ENCODE assay signal across 1 cellular context in the genomic region with DNA sequence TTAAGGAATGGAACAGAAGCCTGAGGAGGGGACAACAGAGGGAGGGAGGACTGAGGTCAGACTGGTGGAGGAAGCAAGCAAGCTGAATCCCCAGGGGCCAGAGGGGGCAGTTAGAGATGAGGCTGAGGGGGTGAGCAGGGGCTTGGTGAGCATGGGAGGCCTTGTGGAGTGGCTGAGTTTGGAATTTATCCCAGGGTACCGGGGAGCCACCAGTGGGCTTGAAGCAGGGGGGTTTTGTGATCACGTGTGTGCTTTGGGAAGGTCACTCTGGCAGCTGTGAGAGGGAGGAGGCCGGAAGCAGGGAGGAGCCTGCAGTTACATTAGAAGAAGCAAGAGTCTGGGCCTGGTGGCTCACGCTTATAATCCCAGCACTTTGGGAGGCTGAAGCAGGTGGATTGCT.
TF ChIP-seq lines count a peak whose summit lies in the region.

No MANE protein-coding gene starts in this region.

TF ChIP-seq in GM23338, 12 proteins besides CTCF, POLR2A, EP300 and RAD21 (continued from another document):
- TF ChIP-seq, protein P1, sequence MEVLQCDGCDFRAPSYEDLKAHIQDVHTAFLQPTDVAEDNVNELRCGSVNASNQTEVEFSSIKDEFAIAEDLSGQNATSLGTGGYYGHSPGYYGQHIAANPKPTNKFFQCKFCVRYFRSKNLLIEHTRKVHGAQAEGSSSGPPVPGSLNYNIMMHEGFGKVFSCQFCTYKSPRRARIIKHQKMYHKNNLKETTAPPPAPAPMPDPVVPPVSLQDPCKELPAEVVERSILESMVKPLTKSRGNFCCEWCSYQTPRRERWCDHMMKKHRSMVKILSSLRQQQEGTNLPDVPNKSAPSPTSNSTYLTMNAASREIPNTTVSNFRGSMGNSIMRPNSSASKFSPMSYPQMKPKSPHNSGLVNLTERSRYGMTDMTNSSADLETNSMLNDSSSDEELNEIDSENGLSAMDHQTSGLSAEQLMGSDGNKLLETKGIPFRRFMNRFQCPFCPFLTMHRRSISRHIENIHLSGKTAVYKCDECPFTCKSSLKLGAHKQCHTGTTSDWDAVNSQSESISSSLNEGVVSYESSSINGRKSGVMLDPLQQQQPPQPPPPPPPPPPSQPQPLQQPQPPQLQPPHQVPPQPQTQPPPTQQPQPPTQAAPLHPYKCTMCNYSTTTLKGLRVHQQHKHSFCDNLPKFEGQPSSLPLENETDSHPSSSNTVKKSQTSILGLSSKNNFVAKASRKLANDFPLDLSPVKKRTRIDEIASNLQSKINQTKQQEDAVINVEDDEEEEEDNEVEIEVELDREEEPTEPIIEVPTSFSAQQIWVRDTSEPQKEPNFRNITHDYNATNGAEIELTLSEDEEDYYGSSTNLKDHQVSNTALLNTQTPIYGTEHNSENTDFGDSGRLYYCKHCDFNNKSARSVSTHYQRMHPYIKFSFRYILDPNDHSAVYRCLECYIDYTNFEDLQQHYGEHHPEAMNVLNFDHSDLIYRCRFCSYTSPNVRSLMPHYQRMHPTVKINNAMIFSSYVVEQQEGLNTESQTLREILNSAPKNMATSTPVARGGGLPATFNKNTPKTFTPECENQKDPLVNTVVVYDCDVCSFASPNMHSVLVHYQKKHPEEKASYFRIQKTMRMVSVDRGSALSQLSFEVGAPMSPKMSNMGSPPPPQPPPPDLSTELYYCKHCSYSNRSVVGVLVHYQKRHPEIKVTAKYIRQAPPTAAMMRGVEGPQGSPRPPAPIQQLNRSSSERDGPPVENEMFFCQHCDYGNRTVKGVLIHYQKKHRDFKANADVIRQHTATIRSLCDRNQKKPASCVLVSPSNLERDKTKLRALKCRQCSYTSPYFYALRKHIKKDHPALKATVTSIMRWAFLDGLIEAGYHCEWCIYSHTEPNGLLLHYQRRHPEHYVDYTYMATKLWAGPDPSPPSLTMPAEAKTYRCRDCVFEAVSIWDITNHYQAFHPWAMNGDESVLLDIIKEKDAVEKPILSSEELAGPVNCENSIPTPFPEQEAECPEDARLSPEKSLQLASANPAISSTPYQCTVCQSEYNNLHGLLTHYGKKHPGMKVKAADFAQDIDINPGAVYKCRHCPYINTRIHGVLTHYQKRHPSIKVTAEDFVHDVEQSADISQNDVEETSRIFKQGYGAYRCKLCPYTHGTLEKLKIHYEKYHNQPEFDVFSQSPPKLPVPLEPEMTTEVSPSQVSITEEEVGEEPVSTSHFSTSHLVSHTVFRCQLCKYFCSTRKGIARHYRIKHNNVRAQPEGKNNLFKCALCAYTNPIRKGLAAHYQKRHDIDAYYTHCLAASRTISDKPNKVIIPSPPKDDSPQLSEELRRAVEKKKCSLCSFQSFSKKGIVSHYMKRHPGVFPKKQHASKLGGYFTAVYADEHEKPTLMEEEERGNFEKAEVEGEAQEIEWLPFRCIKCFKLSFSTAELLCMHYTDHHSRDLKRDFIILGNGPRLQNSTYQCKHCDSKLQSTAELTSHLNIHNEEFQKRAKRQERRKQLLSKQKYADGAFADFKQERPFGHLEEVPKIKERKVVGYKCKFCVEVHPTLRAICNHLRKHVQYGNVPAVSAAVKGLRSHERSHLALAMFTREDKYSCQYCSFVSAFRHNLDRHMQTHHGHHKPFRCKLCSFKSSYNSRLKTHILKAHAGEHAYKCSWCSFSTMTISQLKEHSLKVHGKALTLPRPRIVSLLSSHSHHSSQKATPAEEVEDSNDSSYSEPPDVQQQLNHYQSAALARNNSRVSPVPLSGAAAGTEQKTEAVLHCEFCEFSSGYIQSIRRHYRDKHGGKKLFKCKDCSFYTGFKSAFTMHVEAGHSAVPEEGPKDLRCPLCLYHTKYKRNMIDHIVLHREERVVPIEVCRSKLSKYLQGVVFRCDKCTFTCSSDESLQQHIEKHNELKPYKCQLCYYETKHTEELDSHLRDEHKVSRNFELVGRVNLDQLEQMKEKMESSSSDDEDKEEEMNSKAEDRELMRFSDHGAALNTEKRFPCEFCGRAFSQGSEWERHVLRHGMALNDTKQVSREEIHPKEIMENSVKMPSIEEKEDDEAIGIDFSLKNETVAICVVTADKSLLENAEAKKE (CRISPR knock-in tag; IDR thresholded peaks at IDR 0.05) = no peak
- TF ChIP-seq POLR2AphosphoS5 (IDR thresholded peaks at IDR 0.05; ENCODE audit: low read depth) (no peak), EZH2 (IDR thresholded peaks at IDR 0.05; ENCODE audit: low read depth, unreplicated experiment) (no peak), ZNF114 (CRISPR knock-in tag; IDR thresholded peaks at IDR 0.05) (no peak)
- TF ChIP-seq, protein P2, sequence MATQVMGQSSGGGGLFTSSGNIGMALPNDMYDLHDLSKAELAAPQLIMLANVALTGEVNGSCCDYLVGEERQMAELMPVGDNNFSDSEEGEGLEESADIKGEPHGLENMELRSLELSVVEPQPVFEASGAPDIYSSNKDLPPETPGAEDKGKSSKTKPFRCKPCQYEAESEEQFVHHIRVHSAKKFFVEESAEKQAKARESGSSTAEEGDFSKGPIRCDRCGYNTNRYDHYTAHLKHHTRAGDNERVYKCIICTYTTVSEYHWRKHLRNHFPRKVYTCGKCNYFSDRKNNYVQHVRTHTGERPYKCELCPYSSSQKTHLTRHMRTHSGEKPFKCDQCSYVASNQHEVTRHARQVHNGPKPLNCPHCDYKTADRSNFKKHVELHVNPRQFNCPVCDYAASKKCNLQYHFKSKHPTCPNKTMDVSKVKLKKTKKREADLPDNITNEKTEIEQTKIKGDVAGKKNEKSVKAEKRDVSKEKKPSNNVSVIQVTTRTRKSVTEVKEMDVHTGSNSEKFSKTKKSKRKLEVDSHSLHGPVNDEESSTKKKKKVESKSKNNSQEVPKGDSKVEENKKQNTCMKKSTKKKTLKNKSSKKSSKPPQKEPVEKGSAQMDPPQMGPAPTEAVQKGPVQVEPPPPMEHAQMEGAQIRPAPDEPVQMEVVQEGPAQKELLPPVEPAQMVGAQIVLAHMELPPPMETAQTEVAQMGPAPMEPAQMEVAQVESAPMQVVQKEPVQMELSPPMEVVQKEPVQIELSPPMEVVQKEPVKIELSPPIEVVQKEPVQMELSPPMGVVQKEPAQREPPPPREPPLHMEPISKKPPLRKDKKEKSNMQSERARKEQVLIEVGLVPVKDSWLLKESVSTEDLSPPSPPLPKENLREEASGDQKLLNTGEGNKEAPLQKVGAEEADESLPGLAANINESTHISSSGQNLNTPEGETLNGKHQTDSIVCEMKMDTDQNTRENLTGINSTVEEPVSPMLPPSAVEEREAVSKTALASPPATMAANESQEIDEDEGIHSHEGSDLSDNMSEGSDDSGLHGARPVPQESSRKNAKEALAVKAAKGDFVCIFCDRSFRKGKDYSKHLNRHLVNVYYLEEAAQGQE (IDR thresholded peaks at IDR 0.05; ENCODE audit: unreplicated experiment) = no peak
- TF ChIP-seq, protein P3, sequence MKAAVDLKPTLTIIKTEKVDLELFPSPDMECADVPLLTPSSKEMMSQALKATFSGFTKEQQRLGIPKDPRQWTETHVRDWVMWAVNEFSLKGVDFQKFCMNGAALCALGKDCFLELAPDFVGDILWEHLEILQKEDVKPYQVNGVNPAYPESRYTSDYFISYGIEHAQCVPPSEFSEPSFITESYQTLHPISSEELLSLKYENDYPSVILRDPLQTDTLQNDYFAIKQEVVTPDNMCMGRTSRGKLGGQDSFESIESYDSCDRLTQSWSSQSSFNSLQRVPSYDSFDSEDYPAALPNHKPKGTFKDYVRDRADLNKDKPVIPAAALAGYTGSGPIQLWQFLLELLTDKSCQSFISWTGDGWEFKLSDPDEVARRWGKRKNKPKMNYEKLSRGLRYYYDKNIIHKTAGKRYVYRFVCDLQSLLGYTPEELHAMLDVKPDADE (IDR thresholded peaks at IDR 0.05) = no peak
TF ChIP-seq in GM23338: peak in this region for 0.
